Comparison of ENCODE assay signal across 17 cellular contexts in genomic region chr2:235570256-235570655, GRCh38.
A peak's percentile ranks its signal among the peaks of the same experiment; 100 is the strongest.
DNase-seq lines count a peak whose midpoint lies in the region; ATAC-seq, FAIRE-seq and TF ChIP-seq lines count a peak whose summit lies in the region.
"Had no signal": no experiment of that assay in that cellular context is flagged by ENCODE, and none has a peak within 500 bp of the region (broad histone marks: within the 10 kb centered on the region; RNA-seq: fewer than 3 reads in every experiment).

No MANE protein-coding gene starts in this region.

- H4K20me1 ChIP-seq in HepG2 (ENCODE audit: insufficient read depth, low read length) = peaks cover 9% of the 10 kb centered on the region
- no peaks in the 10 kb centered on the region for H4K20me1 ChIP-seq in GM12878 (ENCODE audit: control insufficient read depth, insufficient read depth)

- H3K4me1 ChIP-seq in HepG2 (ENCODE audit: insufficient read depth, low read length) = peaks cover 16% of the 10 kb centered on the region; the same call in 1 of the 2 replicates
- H3K4me1 ChIP-seq in right lobe of liver = no peaks in the 10 kb centered on the region
- H3K4me1 ChIP-seq in GM12878 (ENCODE audit: control insufficient read depth, insufficient read depth, low read length) = peaks cover 15% of the 10 kb centered on the region
- peaks cover 27% of the 10 kb centered on the region for H3K4me1 ChIP-seq in lower lobe of right lung
- peaks cover 6% of the 10 kb centered on the region for H3K4me1 ChIP-seq in vagina
- H3K4me1 ChIP-seq in effector memory CD4-positive, alpha-beta T cell (ENCODE audit: control insufficient read depth, insufficient read depth, low read length, poor library complexity, severe bottlenecking) = no peaks in the 10 kb centered on the region

- H3K4me3 ChIP-seq in HepG2 (replicated peaks in 1 of 3; ENCODE audit: insufficient read depth in 1 of 3, low read depth in 2 of 3, low read length in 3 of 3) (no peak overlapping the region), right lobe of liver (no peak overlapping the region), GM12878 (no peak overlapping the region), lower lobe of right lung (no peak overlapping the region), vagina (peak overlapping the region; percentile 7 to 8)
- no peak overlapping the region for H3K4me3 ChIP-seq in effector memory CD4-positive, alpha-beta T cell (ENCODE audit: insufficient read depth, low read depth, low read length, poor library complexity, severe bottlenecking)
- H3K4me3 ChIP-seq: heart left ventricle, skin epidermis had no signal

- RAD21 ChIA-PET in GM12878 (lab: Charles Lee; ENCODE audit: unreplicated experiment) = no interaction called here

- SMC1A ChIA-PET in GM12878 (lab: Charles Lee; ENCODE audit: uncharacterized antibody, unreplicated experiment) = no interaction called here

- H3K27me3 ChIP-seq in HepG2 (ENCODE audit: control insufficient read depth in 1 of 2, insufficient read depth in 2 of 2, low read length in 2 of 2) (no peaks in the 10 kb centered on the region), right lobe of liver (no peaks in the 10 kb centered on the region), GM12878 (replicated peaks in 1 of 2; ENCODE audit: control insufficient read depth in 2 of 2, insufficient read depth in 2 of 2, low read length in 1 of 2) (no peaks in the 10 kb centered on the region), lower lobe of right lung (ENCODE audit: low read depth) (no peaks in the 10 kb centered on the region), vagina (no peaks in the 10 kb centered on the region)
- H3K27me3 ChIP-seq in effector memory CD4-positive, alpha-beta T cell (replicated peaks; ENCODE audit: control insufficient read depth, insufficient read depth, low read length, poor library complexity, severe bottlenecking) = peaks cover 4% of the 10 kb centered on the region
- H3K27me3 ChIP-seq: heart left ventricle had no signal

- H3K36me3 ChIP-seq in HepG2 (replicated peaks in 1 of 2; ENCODE audit: control insufficient read depth in 1 of 2, insufficient read depth in 2 of 2, low read length in 2 of 2) = peaks cover 0 to 6% of the 10 kb centered on the region in 2 experiments; a peak in 2 of 5 replicates
- no peaks in the 10 kb centered on the region for H3K36me3 ChIP-seq in right lobe of liver
- H3K36me3 ChIP-seq in GM12878 (ENCODE audit: control insufficient read depth in 2 of 2, insufficient read depth in 2 of 2, low read length in 1 of 2) = no peaks in the 10 kb centered on the region
- no peaks in the 10 kb centered on the region for H3K36me3 ChIP-seq in lower lobe of right lung
- H3K36me3 ChIP-seq in vagina = no peaks in the 10 kb centered on the region
- no peaks in the 10 kb centered on the region for H3K36me3 ChIP-seq in effector memory CD4-positive, alpha-beta T cell (ENCODE audit: control insufficient read depth, insufficient read depth, low read length)

- H3K9ac ChIP-seq in HepG2 (ENCODE audit: insufficient read depth, low read depth, low read length) (no peak overlapping the region), GM12878 (ENCODE audit: control insufficient read depth, insufficient read depth, low read length) (no peak overlapping the region)

- POLR2A ChIA-PET in HepG2 (lab: Yijun Ruan, JAX) = no interaction called here
- POLR2A ChIA-PET in GM12878 (lab: Charles Lee) = no interaction called here

- TF ChIP-seq EP300 in HepG2 (IDR thresholded peaks at IDR 0.05; ENCODE audit: low read depth in 2 of 2, low read length in 2 of 2) (no peak), HepG2 (CRISPR knock-in tag; IDR thresholded peaks at IDR 0.05; ENCODE audit: borderline replicate concordance) (no peak), GM12878 (IDR thresholded peaks at IDR 0.05; ENCODE audit: borderline replicate concordance in 1 of 2, control insufficient read depth in 1 of 2, low read depth in 2 of 2, low read length in 2 of 2) (no peak)

- DNase-seq in HepG2 (ENCODE audit: low spot score) = peak; percentile 28
- no peak for DNase-seq in right lobe of liver
- no peak for DNase-seq in GM12878 (ENCODE audit: low read depth, low spot score)
- no peak for DNase-seq in lower lobe of right lung
- no peak for DNase-seq in vagina (ENCODE audit: extremely low spot score in 2 of 2)
- DNase-seq in effector memory CD4-positive, alpha-beta T cell = no peak
- DNase-seq in NOMO-1 (lab: John Stamatoyannopoulos, UW; ENCODE audit: unreplicated experiment in 2 of 2) = no peak
- DNase-seq: activated B cell treated with CpG ODN at 0.5 μM for 24 hours; activated CD8-positive, alpha-beta memory T cell treated with anti-CD3 and anti-CD28 coated beads, Interleukin-2, amount 10 ng/mL, durations not matched to agents 7 days and 5 days; central memory CD4-positive, alpha-beta T cell; heart left ventricle; left ventricle myocardium superior; MV-4-11; NCI-H2171 treated with DMSO at 0.1 percent for 48 hours had no signal

- H3K79me2 ChIP-seq in HepG2 (ENCODE audit: insufficient read depth, low read length) (peaks cover 59% of the 10 kb centered on the region), GM12878 (ENCODE audit: control insufficient read depth, insufficient read depth, low read length) (no peaks in the 10 kb centered on the region)

- ATAC-seq in HepG2 (no peak), right lobe of liver (no peak), GM12878 (no peak), lower lobe of right lung (no peak), HG02973 (IDR thresholded peaks at IDR 0.05; ENCODE audit: unreplicated experiment) (no peak)
- ATAC-seq: activated CD8-positive, alpha-beta memory T cell treated with anti-CD3 and anti-CD28 coated beads, Interleukin-2, amount 10 ng/mL, durations not matched to agents 7 days and 5 days; heart left ventricle; left ventricle myocardium superior had no signal

- TF ChIP-seq RAD21 in HepG2 (CRISPR knock-in tag; IDR thresholded peaks at IDR 0.05) (no peak), GM12878 (IDR thresholded peaks at IDR 0.05; ENCODE audit: insufficient read depth, low read depth, low read length) (no peak)

- CTCF ChIA-PET in HepG2 (lab: Yijun Ruan, JAX; ENCODE audit: low intra/inter-chr PET ratio, low total read pairs) (no interaction called here), GM12878 (lab: Yijun Ruan, JAX) (no interaction called here)

- intact Hi-C loops in HepG2 (cut with micrococcal nuclease; ENCODE audit: unreplicated experiment) (no loop called here), right lobe of liver (cut with DNase I) (no loop called here), GM12878 (cut with micrococcal nuclease; ENCODE audit: unreplicated experiment) (no loop called here), lower lobe of right lung (cut with DNase I) (no loop called here), vagina (cut with DNase I) (no loop called here)

- H3K9me3 ChIP-seq in HepG2 (ENCODE audit: low read length) = peaks cover 11% of the 10 kb centered on the region
- no peaks in the 10 kb centered on the region for H3K9me3 ChIP-seq in right lobe of liver
- H3K9me3 ChIP-seq in GM12878 (replicated peaks; ENCODE audit: control insufficient read depth, insufficient read depth, low read length) = no peaks in the 10 kb centered on the region; the same call in 1 of the 3 replicates
- H3K9me3 ChIP-seq in lower lobe of right lung = peaks cover 4% of the 10 kb centered on the region
- H3K9me3 ChIP-seq in vagina = no peaks in the 10 kb centered on the region
- no peaks in the 10 kb centered on the region for H3K9me3 ChIP-seq in effector memory CD4-positive, alpha-beta T cell (ENCODE audit: control insufficient read depth, low read length)

- H3K27ac ChIP-seq in HepG2 (ENCODE audit: extremely low read length, insufficient read depth, low read length) (no peak overlapping the region), right lobe of liver (no peak overlapping the region), GM12878 (ENCODE audit: control insufficient read depth, insufficient read depth) (peak overlapping the region; percentile 44), lower lobe of right lung (peak overlapping the region; percentile 48), vagina (peak overlapping the region; percentile 9)
- H3K27ac ChIP-seq in effector memory CD4-positive, alpha-beta T cell (ENCODE audit: insufficient read depth, low read length, poor library complexity, severe bottlenecking) = no peak overlapping the region
- H3K27ac ChIP-seq: heart left ventricle had no signal

- TF ChIP-seq CTCF in HepG2 (CRISPR knock-in tag; IDR thresholded peaks at IDR 0.05) (no peak), right lobe of liver (IDR thresholded peaks at IDR 0.05) (no peak), GM12878 (IDR thresholded peaks at IDR 0.05 in 2 of 3, conservative IDR thresholded peaks at IDR 0.05 in 1 of 3; ENCODE audit: control insufficient read depth in 2 of 3, extremely low read depth in 1 of 3, insufficient read depth in 1 of 3, low read depth in 3 of 3, low read length in 3 of 3) (no peak), lower lobe of right lung (IDR thresholded peaks at IDR 0.05) (no peak), vagina (IDR thresholded peaks at IDR 0.05) (no peak)

- no peak overlapping the region for H3K4me2 ChIP-seq in HepG2 (ENCODE audit: low read depth, low read length)
- H3K4me2 ChIP-seq in GM12878 (ENCODE audit: control insufficient read depth, insufficient read depth) = peak overlapping the region; percentile 55; the same call in 1 of the 2 replicates

- in situ Hi-C loops in HepG2 (cut with HindIII; ENCODE audit: extremely low pct_ligation_motif_present, low pct_unique_long_range_greater_than_20kb) (no loop called here), GM12878 (cut with MboI) (no loop called here)

- no peak overlapping the region for H2AFZ ChIP-seq in HepG2 (ENCODE audit: low read length)
- H2AFZ ChIP-seq in GM12878 (ENCODE audit: control insufficient read depth, low read depth, low read length) = no peak overlapping the region; the same call in 1 of the 2 replicates

- TF ChIP-seq POLR2A in HepG2 (IDR thresholded peaks at IDR 0.05; ENCODE audit: insufficient read depth in 1 of 2, low read depth in 2 of 2, low read length in 2 of 2) (no peak), right lobe of liver (IDR thresholded peaks at IDR 0.05) (no peak), GM12878 (IDR thresholded peaks at IDR 0.05; ENCODE audit: low read depth, low read length) (no peak), vagina (IDR thresholded peaks at IDR 0.05) (no peak)

- FAIRE-seq in HepG2 (lab: Jason Lieb, UNC) (no peak), GM12878 (lab: Jason Lieb, UNC) (no peak)
- FAIRE-seq: A204.1 had no signal

- no TSS peak for BruUV-seq in HepG2 (replicated peaks; lab: Mats Ljungman, UMichigan)
- no TSS peak for BruUV-seq in GM12878 (replicated peaks; lab: Mats Ljungman, UMichigan)

- WGBS in HepG2 (ENCODE audit: low lambda C conversion rate) = 72% methylated on average over 4 of the region's 4 CpGs
- WGBS in right lobe of liver (ENCODE audit: insufficient coverage, low coverage, low lambda C conversion rate, missing lambda C conversion rate) = 65% methylated on average over 4 of the region's 4 CpGs
- WGBS in GM12878 (ENCODE audit: insufficient coverage, insufficient replicate concordance, low lambda C conversion rate, missing lambda C conversion rate) = 26% methylated on average over 4 of the region's 4 CpGs

TF ChIP-seq in HepG2, 621 proteins besides CTCF, POLR2A, EP300 and RAD21:
- TF ChIP-seq SALL2 (CRISPR knock-in tag; IDR thresholded peaks at IDR 0.05) = no peak

TF ChIP-seq in GM12878, 131 proteins besides CTCF, POLR2A, EP300 and RAD21 (continues in another document):
- TF ChIP-seq BCL11A (IDR thresholded peaks at IDR 0.05; ENCODE audit: low read depth, low read length) (no peak), JUNB (IDR thresholded peaks at IDR 0.05) (no peak)

Comparison
In these comparisons a context has a peak if more than half of its experiments do, and no peak if none do; other contexts are left out.
1. H3K27ac ChIP-seq: peak in GM12878 (single experiment), lower lobe of right lung (single experiment) and vagina (single experiment); none in HepG2 (single experiment), right lobe of liver (0 of 3) and effector memory CD4-positive, alpha-beta T cell (single experiment).
2. H3K4me3 ChIP-seq: peak in vagina (2 of 2); none in HepG2 (0 of 3), right lobe of liver (0 of 3), GM12878 (single experiment), lower lobe of right lung (single experiment) and effector memory CD4-positive, alpha-beta T cell (single experiment).